In the genomic region with DNA sequence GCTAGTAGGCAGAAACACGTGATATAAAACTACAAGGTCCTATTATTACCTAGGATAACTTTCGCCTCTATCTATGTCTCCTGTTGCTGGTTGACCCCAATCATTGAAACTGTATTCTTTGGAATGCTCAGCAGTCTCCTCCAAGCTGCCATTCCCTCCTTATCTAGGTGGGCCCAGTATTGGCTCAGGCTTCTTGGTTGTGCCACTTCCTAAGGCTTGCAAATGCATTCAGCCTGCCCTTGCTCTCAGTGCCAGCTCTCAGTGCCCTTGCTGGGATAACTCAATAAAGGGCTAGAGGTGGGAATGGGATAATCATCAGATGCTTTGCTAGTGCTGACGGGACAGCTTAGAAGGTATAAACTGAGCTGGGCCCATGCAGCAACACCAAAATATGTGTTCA, we compare ENCODE assay signal across 22 cellular contexts. TPM values are rescaled to one million over a fixed set of nuclear protein-coding genes. Genes with fewer than 3 reads are reported as not detected.
DNase-seq lines count a peak whose midpoint lies in the region; ATAC-seq lines count a peak whose summit lies in the region.
"Had no signal": no experiment of that assay in that cellular context is flagged by ENCODE, and none has a peak within 500 bp of the region (broad histone marks: within the 10 kb centered on the region; RNA-seq: fewer than 3 reads in every experiment).

No MANE protein-coding gene starts in this region.

- in situ Hi-C loops in GM23248 (cut with MboI), result no loop called here

- peak overlapping the region; percentile 73 for H3K27ac ChIP-seq in GM23248
- H3K27ac ChIP-seq in naive thymus-derived CD4-positive, alpha-beta T cell (ENCODE audit: low read depth, low read length), result peak overlapping the region; percentile 65
- H3K27ac ChIP-seq: neural progenitor cell, upper lobe of right lung had no signal

- POLR2A ChIA-PET in naive thymus-derived CD4-positive, alpha-beta T cell (lab: Charles Lee), result interaction anchor here (1.4 to 8.4 kb wide), 2 partner anchors 10 to 25 kb away, joined by 6 to 172 read pairs; no protein-coding TSS in a partner anchor

- H3K79me2 ChIP-seq in GM23248 (ENCODE audit: insufficient read depth), result peaks cover 100% of the 10 kb centered on the region

- H4K20me1 ChIP-seq in GM23248 (ENCODE audit: insufficient read depth), result peaks cover 47% of the 10 kb centered on the region

- peak overlapping the region; percentile 61 for H3K4me3 Mint-ChIP-seq in activated CD4-positive, alpha-beta T cell treated with anti-CD3 and anti-CD28 coated beads, Interleukin-2, amount 10 ng/mL, durations not matched to agents 24 days and 14 days
- H3K4me3 Mint-ChIP-seq in activated naive CD8-positive, alpha-beta T cell treated with anti-CD3 and anti-CD28 coated beads for 36 hours, result no peak overlapping the region
- H3K4me3 Mint-ChIP-seq in naive thymus-derived CD4-positive, alpha-beta T cell, result peak overlapping the region; percentile 11 to 94 (median 59)
- H3K4me3 Mint-ChIP-seq: neural progenitor cell had no signal

- peaks cover 94% of the 10 kb centered on the region for H3F3A ChIP-seq in GM23248 (ENCODE audit: insufficient read depth)

- H3K27me3 ChIP-seq in GM23248 (replicated peaks; ENCODE audit: insufficient read depth), result no peaks in the 10 kb centered on the region
- no peaks in the 10 kb centered on the region for H3K27me3 ChIP-seq in naive thymus-derived CD4-positive, alpha-beta T cell (ENCODE audit: control insufficient read depth in 2 of 2, insufficient read depth in 2 of 2, low read length in 2 of 2)
- H3K27me3 ChIP-seq: BLaER1 treated with 17β-estradiol and CSF1 and Interleukin-3, amounts not matched to agents 10 nM and 100 nM; esophagus muscularis mucosa; neural progenitor cell; upper lobe of right lung had no signal

- no peak for DNase-seq in activated CD4-positive, alpha-beta T cell treated with anti-CD3 and anti-CD28 coated beads, Interleukin-2, amount 10 ng/mL, durations not matched to agents 24 days and 14 days
- DNase-seq in activated CD4-positive, alpha-beta T cell treated with anti-CD3 and anti-CD28 coated beads, Interleukin-2, amount 50 U/mL, for 48 hours, result no peak
- DNase-seq in GM23248, result peak; percentile 21
- DNase-seq in activated naive CD8-positive, alpha-beta T cell treated with anti-CD3 and anti-CD28 coated beads for 36 hours, result no peak
- DNase-seq in naive thymus-derived CD4-positive, alpha-beta T cell, result no peak
- no peak for DNase-seq in NCI-H2029 (lab: John Stamatoyannopoulos, UW)
- no peak for DNase-seq in D341Med (ENCODE audit: low spot score)
- DNase-seq: activated gamma-delta T cell treated with Interleukin-2 at 50 U/mL for 16 hours; dermis blood vessel endothelial cell; DMS79 treated with DMSO at 0.1 percent for 48 hours; HCEC 1CT; head of caudate nucleus; NCI-H1105 treated with DMSO at 0.1 percent for 48 hours; NCI-H82; retina; stimulated activated naive CD4-positive, alpha-beta T cell treated with Interleukin-2 at 50 U/mL for 16 hours; upper lobe of right lung had no signal

- peaks cover 60% of the 10 kb centered on the region; the same call in 1 of the 2 replicates for H3K36me3 ChIP-seq in GM23248 (ENCODE audit: low read depth)
- H3K36me3 ChIP-seq in naive thymus-derived CD4-positive, alpha-beta T cell (ENCODE audit: control insufficient read depth in 2 of 3, insufficient read depth in 3 of 3, low read length in 3 of 3), result peaks cover 0 to 22% (median 0%) of the 10 kb centered on the region in 3 experiments
- H3K36me3 ChIP-seq: neural progenitor cell had no signal

- peak overlapping the region; percentile 86 for H3K27ac Mint-ChIP-seq in activated CD4-positive, alpha-beta T cell treated with anti-CD3 and anti-CD28 coated beads, Interleukin-2, amount 10 ng/mL, durations not matched to agents 24 days and 14 days
- H3K27ac Mint-ChIP-seq in activated naive CD8-positive, alpha-beta T cell treated with anti-CD3 and anti-CD28 coated beads for 36 hours, result peak overlapping the region; percentile 50
- H3K27ac Mint-ChIP-seq in naive thymus-derived CD4-positive, alpha-beta T cell, result peak overlapping the region; percentile 12 to 100 (median 93)
- H3K27ac Mint-ChIP-seq: neural progenitor cell had no signal

- no peak overlapping the region for H2AFZ ChIP-seq in GM23248
- H2AFZ ChIP-seq: neural progenitor cell had no signal

- WGBS in GM23248 (ENCODE audit: low coverage in 1 of 2, low lambda C conversion rate in 2 of 2, missing lambda C conversion rate in 2 of 2), 2 experiments, result 99 to 100% methylated on average over 3 of the region's 3 CpGs

- peaks cover 71% of the 10 kb centered on the region for H3K4me1 ChIP-seq in GM23248 (ENCODE audit: insufficient read depth)
- peaks cover 98% of the 10 kb centered on the region in 2 donors for H3K4me1 ChIP-seq in naive thymus-derived CD4-positive, alpha-beta T cell (ENCODE audit: control insufficient read depth in 2 of 2, insufficient read depth in 2 of 2, low read length in 2 of 2)
- H3K4me1 ChIP-seq: neural progenitor cell had no signal

- H3K4me1 Mint-ChIP-seq in activated CD4-positive, alpha-beta T cell treated with anti-CD3 and anti-CD28 coated beads, Interleukin-2, amount 10 ng/mL, durations not matched to agents 24 days and 14 days, result peaks cover 81% of the 10 kb centered on the region
- peaks cover 91% of the 10 kb centered on the region for H3K4me1 Mint-ChIP-seq in activated naive CD8-positive, alpha-beta T cell treated with anti-CD3 and anti-CD28 coated beads for 36 hours
- peaks cover 70 to 100% (median 98%) of the 10 kb centered on the region in 7 donors for H3K4me1 Mint-ChIP-seq in naive thymus-derived CD4-positive, alpha-beta T cell
- H3K4me1 Mint-ChIP-seq: neural progenitor cell had no signal

- CTCF ChIA-PET in naive thymus-derived CD4-positive, alpha-beta T cell (lab: Charles Lee), result interaction anchor here (1.1 to 1.3 kb wide), 2 partner anchors 13 kb away, joined by 4 to 5 read pairs; no protein-coding TSS in a partner anchor

- H3K9me3 ChIP-seq in GM23248 (ENCODE audit: low read depth), result no peaks in the 10 kb centered on the region
- H3K9me3 ChIP-seq in naive thymus-derived CD4-positive, alpha-beta T cell (ENCODE audit: control insufficient read depth in 2 of 3, low read length in 3 of 3), result no peaks in the 10 kb centered on the region
- H3K9me3 ChIP-seq: esophagus muscularis mucosa, upper lobe of right lung had no signal

- H3K27me3 Mint-ChIP-seq in activated CD4-positive, alpha-beta T cell treated with anti-CD3 and anti-CD28 coated beads, Interleukin-2, amount 10 ng/mL, durations not matched to agents 24 days and 14 days, result no peaks in the 10 kb centered on the region
- H3K27me3 Mint-ChIP-seq in activated naive CD8-positive, alpha-beta T cell treated with anti-CD3 and anti-CD28 coated beads for 36 hours, result no peaks in the 10 kb centered on the region
- no peaks in the 10 kb centered on the region for H3K27me3 Mint-ChIP-seq in naive thymus-derived CD4-positive, alpha-beta T cell

- no peaks in the 10 kb centered on the region for H3K9me2 ChIP-seq in GM23248 (ENCODE audit: insufficient read depth)

- H3K9ac ChIP-seq in GM23248, result no peak overlapping the region
- H3K9ac ChIP-seq: BLaER1 treated with 17β-estradiol and CSF1 and Interleukin-3, amounts not matched to agents 10 nM and 100 nM; neural progenitor cell had no signal

- intact Hi-C loops in activated CD4-positive, alpha-beta T cell treated with anti-CD3 and anti-CD28 coated beads, Interleukin-2, amount 10 ng/mL, durations not matched to agents 24 days and 14 days (cut with micrococcal nuclease), result no loop called here
- intact Hi-C loops in naive thymus-derived CD4-positive, alpha-beta T cell (cut with micrococcal nuclease), result no loop called here

- H3K4me2 ChIP-seq in GM23248 (ENCODE audit: unreplicated experiment), result peak overlapping the region; percentile 22
- H3K4me2 ChIP-seq: neural progenitor cell had no signal

- no peak overlapping the region for H3K4me3 ChIP-seq in GM23248
- no peak overlapping the region for H3K4me3 ChIP-seq in naive thymus-derived CD4-positive, alpha-beta T cell (ENCODE audit: low read length)
- H3K4me3 ChIP-seq: BLaER1 treated with 17β-estradiol and CSF1 and Interleukin-3, amounts not matched to agents 10 nM and 100 nM; esophagus muscularis mucosa; neural progenitor cell; upper lobe of right lung had no signal

- peaks cover 96% of the 10 kb centered on the region for H3K36me3 Mint-ChIP-seq in activated CD4-positive, alpha-beta T cell treated with anti-CD3 and anti-CD28 coated beads, Interleukin-2, amount 10 ng/mL, durations not matched to agents 24 days and 14 days (ENCODE audit: low read depth)
- H3K36me3 Mint-ChIP-seq in activated naive CD8-positive, alpha-beta T cell treated with anti-CD3 and anti-CD28 coated beads for 36 hours, result peaks cover 95% of the 10 kb centered on the region
- peaks cover 20 to 86% (median 70%) of the 10 kb centered on the region in 5 donors for H3K36me3 Mint-ChIP-seq in naive thymus-derived CD4-positive, alpha-beta T cell
- H3K36me3 Mint-ChIP-seq: neural progenitor cell had no signal

- no peak for ATAC-seq in naive thymus-derived CD4-positive, alpha-beta T cell
- ATAC-seq in HG02759 (IDR thresholded peaks at IDR 0.05; ENCODE audit: unreplicated experiment), result no peak
- ATAC-seq: SK-N-SH treated with all-trans-retinoic acid at 6 μM for 48 hours, upper lobe of right lung had no signal

- H3K9me3 Mint-ChIP-seq in activated CD4-positive, alpha-beta T cell treated with anti-CD3 and anti-CD28 coated beads, Interleukin-2, amount 10 ng/mL, durations not matched to agents 24 days and 14 days, result peaks cover 34% of the 10 kb centered on the region
- peaks cover 17% of the 10 kb centered on the region for H3K9me3 Mint-ChIP-seq in activated naive CD8-positive, alpha-beta T cell treated with anti-CD3 and anti-CD28 coated beads for 36 hours
- H3K9me3 Mint-ChIP-seq in naive thymus-derived CD4-positive, alpha-beta T cell, result peaks cover 0 to 24% (median 0%) of the 10 kb centered on the region in 11 donors
- H3K9me3 Mint-ChIP-seq: neural progenitor cell had no signal

RNA-seq across cellular contexts. Expression of gene CD44, which starts 13.6 kb away (rescaled TPM):
- total RNA-seq in activated CD4-positive, alpha-beta T cell treated with anti-CD3 and anti-CD28 coated beads, Interleukin-2, amount 10 ng/mL, durations not matched to agents 24 days and 14 days, result 488 and 489 TPM in 2 replicates
- 405 and 506 TPM in 2 replicates for total RNA-seq in GM23248 (2014; rRNA removed; shearing (Covaris generic))
- polyA plus RNA-seq in GM23248 (2016; fragmentation: Nextera tagmentation; extraction: Ambion mirVana), result 519 and 523 TPM in 2 replicates
- 100 to 1,000 TPM; 380 to 428 TPM for total RNA-seq in activated naive CD8-positive, alpha-beta T cell treated with anti-CD3 and anti-CD28 coated beads for 36 hours
- total RNA-seq in naive thymus-derived CD4-positive, alpha-beta T cell, result 1,000 to 10,000 TPM in 1 of 5 experiments, 100 to 1,000 TPM in 4; 369 to 1,223 (median 784) TPM
- 100 to 1,000 TPM; 332 to 372 TPM for polyA plus RNA-seq in naive thymus-derived CD4-positive, alpha-beta T cell
